ENCODE assay signal across 2 cellular contexts in the genomic region with DNA sequence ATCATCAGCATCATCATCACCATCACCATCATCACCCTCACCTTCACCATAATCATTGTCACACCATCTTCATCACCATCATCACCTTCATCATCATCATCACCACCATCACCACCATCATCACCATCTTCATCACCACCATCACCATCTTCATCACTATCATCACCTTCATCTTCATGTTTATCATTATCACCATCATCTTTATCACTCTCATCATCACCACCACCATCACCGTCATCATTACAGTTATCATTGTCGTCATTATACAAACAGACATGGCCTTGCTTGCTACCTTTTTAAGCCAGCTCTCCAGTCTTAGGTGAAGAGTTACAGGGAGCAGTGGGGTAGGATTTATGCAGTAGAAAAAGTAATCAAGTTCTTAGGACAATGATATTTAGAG.
TF ChIP-seq lines count a peak whose summit lies in the region.

No MANE protein-coding gene starts in this region.

TF ChIP-seq in HepG2, 621 proteins besides CTCF, POLR2A, EP300 and RAD21:
- peak; percentile 91 for TF ChIP-seq CREB1 (IDR thresholded peaks at IDR 0.05)
- TF ChIP-seq CREB1 (CRISPR knock-in tag; IDR thresholded peaks at IDR 0.05), result no peak
- TF ChIP-seq, protein P1, sequence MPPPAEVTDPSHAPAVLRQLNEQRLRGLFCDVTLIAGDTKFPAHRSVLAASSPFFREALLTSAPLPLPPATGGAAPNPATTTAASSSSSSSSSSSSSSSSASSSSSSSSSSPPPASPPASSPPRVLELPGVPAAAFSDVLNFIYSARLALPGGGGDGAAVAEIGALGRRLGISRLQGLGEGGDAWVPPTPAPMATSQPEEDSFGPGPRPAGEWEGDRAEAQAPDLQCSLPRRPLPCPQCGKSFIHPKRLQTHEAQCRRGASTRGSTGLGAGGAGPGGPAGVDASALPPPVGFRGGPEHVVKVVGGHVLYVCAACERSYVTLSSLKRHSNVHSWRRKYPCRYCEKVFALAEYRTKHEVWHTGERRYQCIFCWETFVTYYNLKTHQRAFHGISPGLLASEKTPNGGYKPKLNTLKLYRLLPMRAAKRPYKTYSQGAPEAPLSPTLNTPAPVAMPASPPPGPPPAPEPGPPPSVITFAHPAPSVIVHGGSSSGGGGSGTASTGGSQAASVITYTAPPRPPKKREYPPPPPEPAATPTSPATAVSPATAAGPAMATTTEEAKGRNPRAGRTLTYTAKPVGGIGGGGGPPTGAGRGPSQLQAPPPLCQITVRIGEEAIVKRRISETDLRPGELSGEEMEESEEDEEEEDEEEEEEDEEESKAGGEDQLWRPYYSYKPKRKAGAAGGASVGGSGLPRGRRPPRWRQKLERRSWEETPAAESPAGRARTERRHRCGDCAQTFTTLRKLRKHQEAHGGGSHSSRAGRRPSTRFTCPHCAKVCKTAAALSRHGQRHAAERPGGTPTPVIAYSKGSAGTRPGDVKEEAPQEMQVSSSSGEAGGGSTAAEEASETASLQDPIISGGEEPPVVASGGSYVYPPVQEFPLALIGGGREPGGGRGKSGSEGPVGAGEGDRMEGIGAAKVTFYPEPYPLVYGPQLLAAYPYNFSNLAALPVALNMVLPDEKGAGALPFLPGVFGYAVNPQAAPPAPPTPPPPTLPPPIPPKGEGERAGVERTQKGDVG (CRISPR knock-in tag; IDR thresholded peaks at IDR 0.05; ENCODE audit: borderline replicate concordance), result no peak

TF ChIP-seq in H1, 55 proteins besides CTCF, POLR2A, EP300 and RAD21:
- TF ChIP-seq TAF7 (optimal IDR thresholded peaks at IDR 0.05; ENCODE audit: borderline replicate concordance, low read depth, low read length), result no peak
- no peak for TF ChIP-seq GTF2F1 (IDR thresholded peaks at IDR 0.05; ENCODE audit: borderline replicate concordance, low read depth, low read length)
- no peak for TF ChIP-seq ZNF274 (IDR thresholded peaks at IDR 0.05; ENCODE audit: borderline replicate concordance, extremely low read depth, low read length)
- no peak for TF ChIP-seq BCL11A (IDR thresholded peaks at IDR 0.05; ENCODE audit: low read depth in 2 of 2, low read length in 2 of 2)
- TF ChIP-seq KDM1A (IDR thresholded peaks at IDR 0.05; ENCODE audit: borderline replicate concordance, low read length), result no peak
- no peak for TF ChIP-seq EZH2 (IDR thresholded peaks at IDR 0.05; ENCODE audit: low read depth, low read length, severe bottlenecking)
- TF ChIP-seq YY1 (IDR thresholded peaks at IDR 0.05; ENCODE audit: low read depth, low read length), result no peak
- TF ChIP-seq CEBPB (IDR thresholded peaks at IDR 0.05; ENCODE audit: low read depth, low read length), result no peak
- TF ChIP-seq RFX5 (IDR thresholded peaks at IDR 0.05; ENCODE audit: borderline replicate concordance, low read depth, low read length), result no peak
- TF ChIP-seq, protein P2, sequence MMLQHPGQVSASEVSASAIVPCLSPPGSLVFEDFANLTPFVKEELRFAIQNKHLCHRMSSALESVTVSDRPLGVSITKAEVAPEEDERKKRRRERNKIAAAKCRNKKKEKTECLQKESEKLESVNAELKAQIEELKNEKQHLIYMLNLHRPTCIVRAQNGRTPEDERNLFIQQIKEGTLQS (IDR thresholded peaks at IDR 0.05; ENCODE audit: insufficient read depth, low read depth, low read length), result no peak
- no peak for TF ChIP-seq CREB1 (IDR thresholded peaks at IDR 0.05)
- no peak for TF ChIP-seq TEAD4 (IDR thresholded peaks at IDR 0.05; ENCODE audit: low read depth, low read length)
- TF ChIP-seq CBX5 (IDR thresholded peaks at IDR 0.05; ENCODE audit: low read depth, low read length), result no peak
- TF ChIP-seq, protein P3, sequence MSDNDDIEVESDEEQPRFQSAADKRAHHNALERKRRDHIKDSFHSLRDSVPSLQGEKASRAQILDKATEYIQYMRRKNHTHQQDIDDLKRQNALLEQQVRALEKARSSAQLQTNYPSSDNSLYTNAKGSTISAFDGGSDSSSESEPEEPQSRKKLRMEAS (IDR thresholded peaks at IDR 0.05), result no peak
- TF ChIP-seq POLR2AphosphoS5 (IDR thresholded peaks at IDR 0.05; ENCODE audit: low read depth, low read length), result no peak
- TF ChIP-seq GABPA (IDR thresholded peaks at IDR 0.05; ENCODE audit: borderline replicate concordance, insufficient read depth, low read length), result no peak
- TF ChIP-seq TCF12 (IDR thresholded peaks at IDR 0.05; ENCODE audit: low read depth, low read length), result no peak
